Comparison of ENCODE assay signal across 20 cellular contexts in genomic region chrX:68692651-68693050, GRCh38. TPM values are rescaled to one million over a fixed set of nuclear protein-coding genes. Genes with fewer than 3 reads are reported as not detected.
DNase-seq lines count a peak whose midpoint lies in the region; ATAC-seq, FAIRE-seq and TF ChIP-seq lines count a peak whose summit lies in the region.
"Had no signal": no experiment of that assay in that cellular context is flagged by ENCODE, and none has a peak within 500 bp of the region (broad histone marks: within the 10 kb centered on the region; RNA-seq: fewer than 3 reads in every experiment).

No MANE protein-coding gene starts in this region.

- peak in 1 of 2 donors; percentile 28 for ATAC-seq in activated T-cell treated with anti-CD3 and anti-CD28 coated beads, Interleukin-2, amount 50 U/mL, for 72 hours (replicated peaks in 1 of 2)
- no peak for ATAC-seq in HG02938 (IDR thresholded peaks at IDR 0.05; ENCODE audit: unreplicated experiment)
- ATAC-seq: A549 had no signal

- H3K9ac ChIP-seq in MM.1S (ENCODE audit: low read length): no peak overlapping the region

- 75 to 88% (median 78%) methylated on average over 1 of the region's 1 CpG; no CpG with 5 or more reads in 1 of the 4 donors for WGBS in adrenal gland, 4 donors

- intact Hi-C loops in adrenal gland (cut with DNase I): no loop called here

- no peak for FAIRE-seq in D721Med (lab: Jason Lieb, UNC)
- FAIRE-seq: A549 had no signal

- no peak for DNase-seq in activated T-cell treated with anti-CD3 and anti-CD28 coated beads, Interleukin-2, amount 50 U/mL, for 72 hours
- DNase-seq in activated T-cell treated with anti-CD3 and anti-CD28 coated beads for 4 hours: no peak
- peak; percentile 16 for DNase-seq in MM.1S
- DNase-seq in choroid plexus epithelial cell (ENCODE audit: low read depth): peak; percentile 50
- DNase-seq in osteoblast (ENCODE audit: insufficient read length, low spot score, missing footprints): peak; percentile 59
- no peak for DNase-seq in adrenal gland
- DNase-seq in D721Med (ENCODE audit: insufficient read length, low spot score): no peak
- DNase-seq: activated CD4-positive, CD25-positive, alpha-beta regulatory T cell; CD8-positive, alpha-beta memory T cell; cerebellar nuclear complex; naive B cell; NCI-H1694; NCI-H510A treated with DMSO at 0.1 percent for 48 hours; PC-9 had no signal

- H3K4me1 ChIP-seq in MM.1S (ENCODE audit: low read length): 0 out of 2 replicates have a peak, but pooled peaks cover 5% of the 10 kb centered on the region
- H3K4me1 ChIP-seq in osteoblast (ENCODE audit: insufficient read depth, low read length): peaks cover 17% of the 10 kb centered on the region
- H3K4me1 ChIP-seq in adrenal gland (replicated peaks in 1 of 2): peaks cover 0 to 3% of the 10 kb centered on the region in 2 donors

- no peaks in the 10 kb centered on the region for H3K36me3 Mint-ChIP-seq in activated T-cell treated with anti-CD3 and anti-CD28 coated beads, Interleukin-2, amount 50 U/mL, for 72 hours (ENCODE audit: insufficient read depth in 2 of 2)
- H3K36me3 Mint-ChIP-seq: activated naive CD4-positive, alpha-beta T cell treated with anti-CD3 and anti-CD28 coated beads, Interleukin-2, amount 10 ng/mL, durations not matched to agents 7 days and 5 days; CD8-positive, alpha-beta memory T cell; naive B cell had no signal

- H3K27ac Mint-ChIP-seq in activated T-cell treated with anti-CD3 and anti-CD28 coated beads, Interleukin-2, amount 50 U/mL, for 72 hours: no peak overlapping the region
- H3K27ac Mint-ChIP-seq: activated naive CD4-positive, alpha-beta T cell treated with anti-CD3 and anti-CD28 coated beads, Interleukin-2, amount 10 ng/mL, durations not matched to agents 7 days and 5 days; CD8-positive, alpha-beta memory T cell; naive B cell had no signal

- H3K9me3 Mint-ChIP-seq in activated T-cell treated with anti-CD3 and anti-CD28 coated beads, Interleukin-2, amount 50 U/mL, for 72 hours: no peaks in the 10 kb centered on the region
- H3K9me3 Mint-ChIP-seq: activated naive CD4-positive, alpha-beta T cell treated with anti-CD3 and anti-CD28 coated beads, Interleukin-2, amount 10 ng/mL, durations not matched to agents 7 days and 5 days; CD8-positive, alpha-beta memory T cell; naive B cell had no signal

- H3K9me2 ChIP-seq in MM.1S (replicated peaks; ENCODE audit: insufficient read depth, low read length): no peaks in the 10 kb centered on the region

- H3K4me1 Mint-ChIP-seq in activated T-cell treated with anti-CD3 and anti-CD28 coated beads, Interleukin-2, amount 50 U/mL, for 72 hours (ENCODE audit: low read depth): peaks cover 24% of the 10 kb centered on the region

- H2AFZ ChIP-seq in MM.1S (ENCODE audit: low read length) (no peak overlapping the region), osteoblast (ENCODE audit: low read length) (no peak overlapping the region)
- H2AFZ ChIP-seq: PC-9 had no signal

- no peaks in the 10 kb centered on the region for H4K20me1 ChIP-seq in MM.1S (ENCODE audit: insufficient read depth, low read length)
- H4K20me1 ChIP-seq in osteoblast (ENCODE audit: insufficient read depth, low read length): peaks cover 4% of the 10 kb centered on the region

- H3K4me2 ChIP-seq in MM.1S (ENCODE audit: low read depth, low read length): no peak overlapping the region
- peak overlapping the region; percentile 81 for H3K4me2 ChIP-seq in osteoblast (ENCODE audit: insufficient read depth, low read length)

- peaks cover 29% of the 10 kb centered on the region for H3K79me2 ChIP-seq in MM.1S (ENCODE audit: low read length)
- peaks cover 24% of the 10 kb centered on the region for H3K79me2 ChIP-seq in osteoblast (ENCODE audit: insufficient read depth, low read length)

- H3K27me3 ChIP-seq in MM.1S (replicated peaks; ENCODE audit: insufficient read depth, low read length) (no peaks in the 10 kb centered on the region), osteoblast (ENCODE audit: insufficient read depth, low read length) (no peaks in the 10 kb centered on the region), adrenal gland (no peaks in the 10 kb centered on the region)

- H3K9me3 ChIP-seq in MM.1S (replicated peaks; ENCODE audit: insufficient read depth, low read length): no peaks in the 10 kb centered on the region
- H3K9me3 ChIP-seq in osteoblast (ENCODE audit: low read depth, low read length): no peaks in the 10 kb centered on the region
- no peaks in the 10 kb centered on the region for H3K9me3 ChIP-seq in adrenal gland (replicated peaks in 1 of 3)
- H3K9me3 ChIP-seq: A549, thoracic aorta had no signal

- H3K4me3 ChIP-seq in MM.1S (ENCODE audit: low read length): no peak overlapping the region
- no peak overlapping the region for H3K4me3 ChIP-seq in choroid plexus epithelial cell (ENCODE audit: low read depth, low read length)
- no peak overlapping the region for H3K4me3 ChIP-seq in osteoblast (ENCODE audit: insufficient read depth, low read length)
- H3K4me3 ChIP-seq in adrenal gland: no peak overlapping the region
- H3K4me3 ChIP-seq: A549 had no signal

- TF ChIP-seq POLR2A in adrenal gland (IDR thresholded peaks at IDR 0.05): no peak

- H3K27ac ChIP-seq in MM.1S (ENCODE audit: low read length): no peak overlapping the region
- no peak overlapping the region for H3K27ac ChIP-seq in osteoblast (ENCODE audit: low read depth, low read length)
- peak overlapping the region in 1 of 5 donors; percentile 34 for H3K27ac ChIP-seq in adrenal gland
- H3K27ac ChIP-seq: epithelial cell of prostate, HL-60, PC-9, thoracic aorta had no signal

- peaks cover 17% of the 10 kb centered on the region; the same call in 1 of the 2 replicates for H3F3A ChIP-seq in MM.1S (ENCODE audit: insufficient read depth, low read length)

- TF ChIP-seq CTCF in MM.1S (IDR thresholded peaks at IDR 0.05; ENCODE audit: low read length): no peak
- no peak for TF ChIP-seq CTCF in choroid plexus epithelial cell (conservative IDR thresholded peaks at IDR 0.05; ENCODE audit: low read depth, low read length)
- no peak for TF ChIP-seq CTCF in osteoblast (IDR thresholded peaks at IDR 0.05; ENCODE audit: extremely low read depth, low read depth, low read length)
- TF ChIP-seq CTCF in adrenal gland (IDR thresholded peaks at IDR 0.05): no peak
- no peak for TF ChIP-seq CTCF in D721Med (IDR thresholded peaks at IDR 0.05; ENCODE audit: insufficient read depth, missing control alignments)

- peaks cover 61% of the 10 kb centered on the region for H3K27me3 Mint-ChIP-seq in activated T-cell treated with anti-CD3 and anti-CD28 coated beads, Interleukin-2, amount 50 U/mL, for 72 hours (ENCODE audit: low read depth)

- H3K36me3 ChIP-seq in MM.1S (replicated peaks; ENCODE audit: insufficient read depth, low read length): no peaks in the 10 kb centered on the region
- no peaks in the 10 kb centered on the region for H3K36me3 ChIP-seq in osteoblast (ENCODE audit: insufficient read depth, low read length)
- no peaks in the 10 kb centered on the region for H3K36me3 ChIP-seq in adrenal gland (replicated peaks in 1 of 2)
- H3K36me3 ChIP-seq: thoracic aorta had no signal

- peak overlapping the region; percentile 27 to 73 for H3K4me3 Mint-ChIP-seq in activated T-cell treated with anti-CD3 and anti-CD28 coated beads, Interleukin-2, amount 50 U/mL, for 72 hours

RNA-seq across cellular contexts. Expression of gene STARD8, which starts 45.2 kb away (rescaled TPM):
- total RNA-seq in activated T-cell treated with anti-CD3 and anti-CD28 coated beads, Interleukin-2, amount 50 U/mL, for 72 hours: 1 to 10 TPM; 1.1 to 1.3 TPM
- 1.4 and 1.5 TPM in 2 replicates for total RNA-seq in osteoblast
- total RNA-seq in adrenal gland: 10 to 100 TPM in 6 of 8 donors, 1 to 10 TPM in 2; 7.5 to 19.6 (median 11.1) TPM
- 1 to 10 TPM; 2.8 to 4.9 (median 3.6) TPM for polyA plus RNA-seq in adrenal gland
- polyA plus RNA-seq: CD8-positive, alpha-beta memory T cell had no signal

Comparison
In these comparisons a context has a peak if more than half of its experiments do, and no peak if none do; other contexts are left out.
1. DNase-seq: peak in MM.1S (single experiment), choroid plexus epithelial cell (single experiment) and osteoblast (single experiment); none in activated T-cell treated with anti-CD3 and anti-CD28 coated beads, Interleukin-2, amount 50 U/mL, for 72 hours (0 of 2), activated T-cell treated with anti-CD3 and anti-CD28 coated beads for 4 hours (single experiment), adrenal gland (0 of 7) and D721Med (single experiment).